ENCODE assay signal across 1 cellular context in the genomic region with DNA sequence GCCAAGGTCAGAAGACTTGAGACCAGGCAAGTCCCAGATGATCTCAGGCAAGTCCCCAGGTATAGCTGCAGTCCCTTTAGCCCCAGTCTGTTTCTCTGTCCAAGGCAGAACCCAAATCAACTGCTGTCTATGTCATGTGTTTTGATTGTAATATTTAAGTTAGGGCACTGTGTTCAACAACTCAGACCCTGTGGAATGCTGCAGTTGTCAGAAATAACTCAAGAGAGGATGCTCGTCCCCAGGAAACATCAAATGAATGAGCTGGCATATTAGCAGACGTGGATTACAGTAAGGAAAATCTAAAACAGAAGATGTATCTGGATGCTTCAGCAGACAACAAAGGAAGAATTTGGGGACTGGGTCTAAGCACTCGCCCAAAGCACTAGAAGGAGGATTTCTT.
TF ChIP-seq lines count a peak whose summit lies in the region.

No MANE protein-coding gene starts in this region.

TF ChIP-seq in GM23338, 12 proteins besides CTCF, POLR2A, EP300 and RAD21 (continued from another document):
- TF ChIP-seq, protein P1, sequence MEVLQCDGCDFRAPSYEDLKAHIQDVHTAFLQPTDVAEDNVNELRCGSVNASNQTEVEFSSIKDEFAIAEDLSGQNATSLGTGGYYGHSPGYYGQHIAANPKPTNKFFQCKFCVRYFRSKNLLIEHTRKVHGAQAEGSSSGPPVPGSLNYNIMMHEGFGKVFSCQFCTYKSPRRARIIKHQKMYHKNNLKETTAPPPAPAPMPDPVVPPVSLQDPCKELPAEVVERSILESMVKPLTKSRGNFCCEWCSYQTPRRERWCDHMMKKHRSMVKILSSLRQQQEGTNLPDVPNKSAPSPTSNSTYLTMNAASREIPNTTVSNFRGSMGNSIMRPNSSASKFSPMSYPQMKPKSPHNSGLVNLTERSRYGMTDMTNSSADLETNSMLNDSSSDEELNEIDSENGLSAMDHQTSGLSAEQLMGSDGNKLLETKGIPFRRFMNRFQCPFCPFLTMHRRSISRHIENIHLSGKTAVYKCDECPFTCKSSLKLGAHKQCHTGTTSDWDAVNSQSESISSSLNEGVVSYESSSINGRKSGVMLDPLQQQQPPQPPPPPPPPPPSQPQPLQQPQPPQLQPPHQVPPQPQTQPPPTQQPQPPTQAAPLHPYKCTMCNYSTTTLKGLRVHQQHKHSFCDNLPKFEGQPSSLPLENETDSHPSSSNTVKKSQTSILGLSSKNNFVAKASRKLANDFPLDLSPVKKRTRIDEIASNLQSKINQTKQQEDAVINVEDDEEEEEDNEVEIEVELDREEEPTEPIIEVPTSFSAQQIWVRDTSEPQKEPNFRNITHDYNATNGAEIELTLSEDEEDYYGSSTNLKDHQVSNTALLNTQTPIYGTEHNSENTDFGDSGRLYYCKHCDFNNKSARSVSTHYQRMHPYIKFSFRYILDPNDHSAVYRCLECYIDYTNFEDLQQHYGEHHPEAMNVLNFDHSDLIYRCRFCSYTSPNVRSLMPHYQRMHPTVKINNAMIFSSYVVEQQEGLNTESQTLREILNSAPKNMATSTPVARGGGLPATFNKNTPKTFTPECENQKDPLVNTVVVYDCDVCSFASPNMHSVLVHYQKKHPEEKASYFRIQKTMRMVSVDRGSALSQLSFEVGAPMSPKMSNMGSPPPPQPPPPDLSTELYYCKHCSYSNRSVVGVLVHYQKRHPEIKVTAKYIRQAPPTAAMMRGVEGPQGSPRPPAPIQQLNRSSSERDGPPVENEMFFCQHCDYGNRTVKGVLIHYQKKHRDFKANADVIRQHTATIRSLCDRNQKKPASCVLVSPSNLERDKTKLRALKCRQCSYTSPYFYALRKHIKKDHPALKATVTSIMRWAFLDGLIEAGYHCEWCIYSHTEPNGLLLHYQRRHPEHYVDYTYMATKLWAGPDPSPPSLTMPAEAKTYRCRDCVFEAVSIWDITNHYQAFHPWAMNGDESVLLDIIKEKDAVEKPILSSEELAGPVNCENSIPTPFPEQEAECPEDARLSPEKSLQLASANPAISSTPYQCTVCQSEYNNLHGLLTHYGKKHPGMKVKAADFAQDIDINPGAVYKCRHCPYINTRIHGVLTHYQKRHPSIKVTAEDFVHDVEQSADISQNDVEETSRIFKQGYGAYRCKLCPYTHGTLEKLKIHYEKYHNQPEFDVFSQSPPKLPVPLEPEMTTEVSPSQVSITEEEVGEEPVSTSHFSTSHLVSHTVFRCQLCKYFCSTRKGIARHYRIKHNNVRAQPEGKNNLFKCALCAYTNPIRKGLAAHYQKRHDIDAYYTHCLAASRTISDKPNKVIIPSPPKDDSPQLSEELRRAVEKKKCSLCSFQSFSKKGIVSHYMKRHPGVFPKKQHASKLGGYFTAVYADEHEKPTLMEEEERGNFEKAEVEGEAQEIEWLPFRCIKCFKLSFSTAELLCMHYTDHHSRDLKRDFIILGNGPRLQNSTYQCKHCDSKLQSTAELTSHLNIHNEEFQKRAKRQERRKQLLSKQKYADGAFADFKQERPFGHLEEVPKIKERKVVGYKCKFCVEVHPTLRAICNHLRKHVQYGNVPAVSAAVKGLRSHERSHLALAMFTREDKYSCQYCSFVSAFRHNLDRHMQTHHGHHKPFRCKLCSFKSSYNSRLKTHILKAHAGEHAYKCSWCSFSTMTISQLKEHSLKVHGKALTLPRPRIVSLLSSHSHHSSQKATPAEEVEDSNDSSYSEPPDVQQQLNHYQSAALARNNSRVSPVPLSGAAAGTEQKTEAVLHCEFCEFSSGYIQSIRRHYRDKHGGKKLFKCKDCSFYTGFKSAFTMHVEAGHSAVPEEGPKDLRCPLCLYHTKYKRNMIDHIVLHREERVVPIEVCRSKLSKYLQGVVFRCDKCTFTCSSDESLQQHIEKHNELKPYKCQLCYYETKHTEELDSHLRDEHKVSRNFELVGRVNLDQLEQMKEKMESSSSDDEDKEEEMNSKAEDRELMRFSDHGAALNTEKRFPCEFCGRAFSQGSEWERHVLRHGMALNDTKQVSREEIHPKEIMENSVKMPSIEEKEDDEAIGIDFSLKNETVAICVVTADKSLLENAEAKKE (CRISPR knock-in tag; IDR thresholded peaks at IDR 0.05), result no peak
- TF ChIP-seq EZH2 (IDR thresholded peaks at IDR 0.05; ENCODE audit: low read depth, unreplicated experiment), result no peak
- TF ChIP-seq CREB1 (CRISPR knock-in tag; IDR thresholded peaks at IDR 0.05; ENCODE audit: low read depth), result no peak
- no peak for TF ChIP-seq NANOG (IDR thresholded peaks at IDR 0.05; ENCODE audit: borderline replicate concordance)
- TF ChIP-seq POLR2AphosphoS5 (IDR thresholded peaks at IDR 0.05; ENCODE audit: low read depth), result no peak
- no peak for TF ChIP-seq ETS1 (IDR thresholded peaks at IDR 0.05)
- no peak for TF ChIP-seq ZNF114 (CRISPR knock-in tag; IDR thresholded peaks at IDR 0.05)
- TF ChIP-seq ZNF331 (CRISPR knock-in tag; IDR thresholded peaks at IDR 0.05; ENCODE audit: low read depth), result no peak
- TF ChIP-seq REST (IDR thresholded peaks at IDR 0.05; ENCODE audit: unreplicated experiment), result no peak
TF ChIP-seq in GM23338: peak in this region for 0.
